17 cellular contexts compared by ENCODE assay signal in genomic region chr3:184350618-184351017, GRCh38. TPM values are rescaled to one million over a fixed set of nuclear protein-coding genes. Genes with fewer than 3 reads are reported as not detected.
"Had no signal": no experiment of that assay in that cellular context is flagged by ENCODE, and none has a peak within 500 bp of the region (broad histone marks: within the 10 kb centered on the region; RNA-seq: fewer than 3 reads in every experiment).

No MANE protein-coding gene starts in this region.

- DNase-seq: effector memory CD8-positive, alpha-beta T cell; gastrocnemius medialis; heart right ventricle; left cardiac atrium; left ventricle myocardium inferior; lower lobe of right lung; naive B cell; nephron progenitor cell; stimulated activated CD4-positive, alpha-beta T cell treated with anti-CD3 and anti-CD28 coated beads, Interleukin-2, amount 100 ng/mL, for 48 hours; stimulated activated naive CD4-positive, alpha-beta T cell treated with Interleukin-2 at 50 U/mL for 16 hours; tibial artery; upper lobe of right lung had no signal

- H3K36me3 ChIP-seq: gastrocnemius medialis, lower lobe of right lung, upper lobe of right lung had no signal

- ATAC-seq: effector memory CD8-positive, alpha-beta T cell; gastrocnemius medialis; heart right ventricle; left cardiac atrium; lower lobe of right lung; upper lobe of right lung had no signal

- H3K27me3 ChIP-seq: esophagus muscularis mucosa, gastrocnemius medialis, heart right ventricle, suprapubic skin, tibial artery, upper lobe of right lung, vagina had no signal

- H3K4me2 ChIP-seq: smooth muscle cell had no signal

- H3K27ac ChIP-seq: epithelial cell of prostate, esophagus muscularis mucosa, gastrocnemius medialis, heart right ventricle, left ventricle myocardium inferior, lower lobe of right lung, suprapubic skin, tibial artery, upper lobe of right lung, vagina had no signal

- H3K9me3 ChIP-seq: esophagus muscularis mucosa, gastrocnemius medialis, heart right ventricle, left ventricle myocardium inferior, lower lobe of right lung, suprapubic skin, tibial artery, upper lobe of right lung, vagina had no signal

- H3K4me3 ChIP-seq: esophagus muscularis mucosa, gastrocnemius medialis, heart right ventricle, left ventricle myocardium inferior, lower lobe of right lung, smooth muscle cell, suprapubic skin, tibial artery, upper lobe of right lung, vagina had no signal

RNA-seq across cellular contexts. Expression of gene THPO, which starts 27.4 kb away (rescaled TPM):
- total RNA-seq: smooth muscle cell had no signal
